In genomic region chr10:19570143-19570542, GRCh38 we compare ENCODE assay signal across 1 cellular context.
TF ChIP-seq lines count a peak whose summit lies in the region.

No MANE protein-coding gene starts in this region.

TF ChIP-seq in K562, 482 proteins besides CTCF, POLR2A, EP300 and RAD21 (continued from another document):
- TF ChIP-seq MGA (IDR thresholded peaks at IDR 0.05) (no peak), POLR2B (IDR thresholded peaks at IDR 0.05; ENCODE audit: low read depth, partially characterized antibody) (no peak), SMAD3 (CRISPR knock-in tag; conservative IDR thresholded peaks at IDR 0.05) (no peak), FIP1L1 (IDR thresholded peaks at IDR 0.05; ENCODE audit: low read depth, low read length, poor library complexity, severe bottlenecking) (no peak), ZC3H11A (IDR thresholded peaks at IDR 0.05; ENCODE audit: low read depth, low read length) (no peak)
